In genomic region chr5:146344155-146345118, GRCh38 we compare ENCODE assay signal across 1 cellular context.
TF ChIP-seq lines count a peak whose summit lies in the region.

No MANE protein-coding gene starts in this region.

TF ChIP-seq in GM12878, 131 proteins besides CTCF, POLR2A, EP300 and RAD21 (continued from another document):
- TF ChIP-seq, protein P1, sequence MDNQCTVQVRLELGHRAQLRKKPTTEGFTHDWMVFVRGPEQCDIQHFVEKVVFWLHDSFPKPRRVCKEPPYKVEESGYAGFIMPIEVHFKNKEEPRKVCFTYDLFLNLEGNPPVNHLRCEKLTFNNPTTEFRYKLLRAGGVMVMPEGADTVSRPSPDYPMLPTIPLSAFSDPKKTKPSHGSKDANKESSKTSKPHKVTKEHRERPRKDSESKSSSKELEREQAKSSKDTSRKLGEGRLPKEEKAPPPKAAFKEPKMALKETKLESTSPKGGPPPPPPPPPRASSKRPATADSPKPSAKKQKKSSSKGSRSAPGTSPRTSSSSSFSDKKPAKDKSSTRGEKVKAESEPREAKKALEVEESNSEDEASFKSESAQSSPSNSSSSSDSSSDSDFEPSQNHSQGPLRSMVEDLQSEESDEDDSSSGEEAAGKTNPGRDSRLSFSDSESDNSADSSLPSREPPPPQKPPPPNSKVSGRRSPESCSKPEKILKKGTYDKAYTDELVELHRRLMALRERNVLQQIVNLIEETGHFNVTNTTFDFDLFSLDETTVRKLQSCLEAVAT (IDR thresholded peaks at IDR 0.05), result no peak
- TF ChIP-seq CBFB (IDR thresholded peaks at IDR 0.05; ENCODE audit: low read depth), result no peak
